8 cellular contexts compared by ENCODE assay signal in genomic region chr3:13879946-13880810, GRCh38. TPM values are rescaled to one million over a fixed set of nuclear protein-coding genes. Genes with fewer than 3 reads are reported as not detected.
A peak's percentile ranks its signal among the peaks of the same experiment; 100 is the strongest.
DNase-seq lines count a peak whose midpoint lies in the region; ATAC-seq and TF ChIP-seq lines count a peak whose summit lies in the region.

Gene WNT7A (minus strand): TSS chr3:13880071. CDS start chr3:13879816, 255 bp downstream.

- H3K4me1 ChIP-seq in Peyer's patch: peaks cover 0 to 33% (median 6%) of the 10 kb centered on the region in 4 donors
- H3K4me1 ChIP-seq in iPS-20b (ENCODE audit: insufficient read depth, low read length): no peaks in the 10 kb centered on the region

- no peak for ATAC-seq in GM19397 (IDR thresholded peaks at IDR 0.05; ENCODE audit: unreplicated experiment)

- H3K36me3 ChIP-seq in Peyer's patch (no peaks in the 10 kb centered on the region), iPS-20b (ENCODE audit: insufficient read depth, low read depth, low read length) (no peaks in the 10 kb centered on the region)

- H3K4me3 ChIP-seq in Peyer's patch (peak within 1 kb of the TSS in 3 of 4 donors; percentile 36 to 41 (median 41)), iPS-20b (ENCODE audit: low read length) (peak within 1 kb of the TSS; percentile 69)

- peak in 4 of 6 experiments; percentile 22 to 43 (median 36) for TF ChIP-seq CTCF in Peyer's patch (IDR thresholded peaks at IDR 0.05)

- no peak within 1 kb of the TSS for H3K9ac ChIP-seq in iPS-20b (ENCODE audit: low read depth, low read length)

- H3K27me3 ChIP-seq in Peyer's patch (peaks cover 0 to 34% of the 10 kb centered on the region in 2 donors), iPS-20b (ENCODE audit: insufficient read depth, low read length) (peaks cover 98% of the 10 kb centered on the region)

- no peak within 1 kb of the TSS for H3K27ac ChIP-seq in Peyer's patch
- H3K27ac ChIP-seq in iPS-20b (ENCODE audit: low read length): no peak within 1 kb of the TSS

- no peak for TF ChIP-seq POLR2A in Peyer's patch (IDR thresholded peaks at IDR 0.05)

- DNase-seq in ELF-1 (ENCODE audit: low read depth, low spot score): peak; percentile 73
- DNase-seq in Peyer's patch: no peak
- DNase-seq in activated naive CD8-positive, alpha-beta T cell treated with anti-CD3 and anti-CD28 coated beads, Interleukin-2, amount 50 U/mL, for 16 hours (ENCODE audit: low read depth, low spot score): peak; percentile 21
- DNase-seq in stimulated activated CD4-positive, alpha-beta T cell treated with anti-CD3 and anti-CD28 coated beads, Interleukin-15, amount 100 ng/mL, for 24 hours: peak; percentile 78
- DNase-seq in NCI-H226: no peak
- DNase-seq in NCI-H446 treated with DMSO at 0.1 percent for 48 hours (lab: John Stamatoyannopoulos, UW): no peak

- H3K9me3 ChIP-seq in Peyer's patch (no peaks in the 10 kb centered on the region), iPS-20b (ENCODE audit: insufficient read depth, low read depth, low read length) (no peaks in the 10 kb centered on the region)

RNA-seq across cellular contexts. Expression of gene WNT7A, which starts in this region (rescaled TPM):
- not detected for total RNA-seq in Peyer's patch

Comparison
In these comparisons a context has a peak if more than half of its experiments do, and no peak if none do; other contexts are left out.
1. DNase-seq: peak in ELF-1 (single experiment), activated naive CD8-positive, alpha-beta T cell treated with anti-CD3 and anti-CD28 coated beads, Interleukin-2, amount 50 U/mL, for 16 hours (single experiment) and stimulated activated CD4-positive, alpha-beta T cell treated with anti-CD3 and anti-CD28 coated beads, Interleukin-15, amount 100 ng/mL, for 24 hours (single experiment); none in Peyer's patch (0 of 3), NCI-H226 (single experiment) and NCI-H446 treated with DMSO at 0.1 percent for 48 hours (single experiment).